Comparison of ENCODE assay signal across 1 cellular context in the genomic region with DNA sequence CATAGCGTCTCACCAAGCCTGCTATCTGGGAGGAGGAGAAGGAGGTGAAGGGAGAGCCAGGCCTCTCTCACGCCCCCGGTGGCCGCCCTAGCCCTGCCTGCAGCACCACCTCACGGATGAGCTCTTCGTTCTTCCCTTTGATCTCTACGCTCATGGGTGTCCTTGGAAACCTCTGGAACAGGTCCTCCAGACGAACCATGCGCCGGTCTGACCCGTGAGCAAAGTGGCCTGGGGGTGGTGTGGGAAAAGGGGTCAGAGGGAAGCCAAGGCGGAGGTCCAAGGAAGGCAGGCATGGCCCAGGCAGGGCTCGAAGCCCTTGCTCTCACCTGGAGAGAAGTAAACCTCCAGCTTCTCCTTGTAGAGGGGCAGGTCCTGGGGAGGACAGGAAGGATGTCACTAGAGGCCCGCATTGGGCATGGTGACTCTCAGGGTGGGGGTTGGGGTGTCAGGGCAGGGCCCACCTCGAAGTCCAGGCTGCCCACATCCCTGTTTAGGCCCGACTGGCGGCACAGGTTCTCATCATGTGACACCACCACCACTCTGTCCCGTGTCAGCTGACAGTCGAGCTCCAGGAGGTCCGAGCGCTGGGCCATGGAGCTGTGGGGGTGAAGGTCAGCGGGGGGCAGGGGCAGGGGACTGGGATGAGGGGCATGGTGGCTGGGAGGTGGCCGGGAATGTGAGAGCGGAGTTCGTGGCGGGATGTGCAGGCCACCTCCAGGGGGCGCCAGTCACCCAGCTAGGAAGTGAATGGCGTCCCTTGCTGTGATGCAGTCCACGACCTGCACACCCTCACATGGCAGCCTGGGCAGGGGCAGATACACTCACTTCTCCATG.
TF ChIP-seq lines count a peak whose summit lies in the region.

No MANE protein-coding gene starts in this region.

TF ChIP-seq in HepG2, 621 proteins besides CTCF, POLR2A, EP300 and RAD21 (continued from another document and continues in another):
- TF ChIP-seq ZBTB34 (CRISPR knock-in tag; IDR thresholded peaks at IDR 0.05) (0 out of 2 replicates have a peak, but pooled peaks have one; percentile 11), ZBTB40 (IDR thresholded peaks at IDR 0.05) (no peak), ZBTB40 (CRISPR knock-in tag; IDR thresholded peaks at IDR 0.05) (peak; percentile 49; the same call in 1 of the 2 replicates), SIX1 (CRISPR knock-in tag; IDR thresholded peaks at IDR 0.05; ENCODE audit: borderline replicate concordance) (no peak), CBX1 (IDR thresholded peaks at IDR 0.05; ENCODE audit: low read depth) (peak; percentile 38), ELF1 (CRISPR knock-in tag; IDR thresholded peaks at IDR 0.05) (peak; percentile 48; the same call in 1 of the 2 replicates), NFKB2 (CRISPR knock-in tag; IDR thresholded peaks at IDR 0.05; ENCODE audit: borderline replicate concordance) (no peak), MBNL3 (CRISPR knock-in tag; conservative IDR thresholded peaks at IDR 0.05) (no peak), THAP11 (CRISPR knock-in tag; IDR thresholded peaks at IDR 0.05) (peak; percentile 60; the same call in 1 of the 2 replicates), ZNF589 (CRISPR knock-in tag; conservative IDR thresholded peaks at IDR 0.05) (0 out of 2 replicates have a peak, but pooled peaks have one; percentile 49), ZNF101 (CRISPR knock-in tag; IDR thresholded peaks at IDR 0.05; ENCODE audit: borderline replicate concordance, low read depth) (0 out of 2 replicates have a peak, but pooled peaks have one; percentile 5), GRHL1 (CRISPR knock-in tag; conservative IDR thresholded peaks at IDR 0.05) (no peak), ZNF570 (CRISPR knock-in tag; IDR thresholded peaks at IDR 0.05; ENCODE audit: borderline replicate concordance) (peak; percentile 84; the same call in 1 of the 2 replicates), NFIB (CRISPR knock-in tag; IDR thresholded peaks at IDR 0.05; ENCODE audit: borderline replicate concordance) (no peak), FOXC1 (CRISPR knock-in tag; IDR thresholded peaks at IDR 0.05; ENCODE audit: borderline replicate concordance) (peak; percentile 91; the same call in 1 of the 2 replicates), HOXA7 (CRISPR knock-in tag; IDR thresholded peaks at IDR 0.05) (no peak), ZKSCAN1 (IDR thresholded peaks at IDR 0.05; ENCODE audit: low read length) (no peak), ZNF207 (IDR thresholded peaks at IDR 0.05; ENCODE audit: borderline replicate concordance) (no peak), BRCA1 (CRISPR knock-in tag; IDR thresholded peaks at IDR 0.05) (no peak), ZKSCAN8 (CRISPR knock-in tag; IDR thresholded peaks at IDR 0.05; ENCODE audit: borderline replicate concordance) (no peak; the same call in 1 of the 2 replicates), ZNF180 (CRISPR knock-in tag; IDR thresholded peaks at IDR 0.05; ENCODE audit: borderline replicate concordance, low read depth) (no peak), HMGA1 (CRISPR knock-in tag; conservative IDR thresholded peaks at IDR 0.05) (no peak), HMG20A (CRISPR knock-in tag; IDR thresholded peaks at IDR 0.05; ENCODE audit: borderline replicate concordance) (0 out of 2 replicates have a peak, but pooled peaks have one; percentile 9), ZNF510 (CRISPR knock-in tag; IDR thresholded peaks at IDR 0.05; ENCODE audit: low read depth) (peak; percentile 56; the same call in 1 of the 2 replicates), KDM1A (CRISPR knock-in tag; IDR thresholded peaks at IDR 0.05) (peak; percentile 96), E2F5 (CRISPR knock-in tag; conservative IDR thresholded peaks at IDR 0.05) (no peak; the same call in 1 of the 2 replicates), ZC3H4 (CRISPR knock-in tag; IDR thresholded peaks at IDR 0.05; ENCODE audit: borderline replicate concordance) (0 out of 2 replicates have a peak, but pooled peaks have one; percentile 53), PHF5A (CRISPR knock-in tag; IDR thresholded peaks at IDR 0.05; ENCODE audit: low read depth, unreplicated experiment) (no peak)
- TF ChIP-seq, protein P1, sequence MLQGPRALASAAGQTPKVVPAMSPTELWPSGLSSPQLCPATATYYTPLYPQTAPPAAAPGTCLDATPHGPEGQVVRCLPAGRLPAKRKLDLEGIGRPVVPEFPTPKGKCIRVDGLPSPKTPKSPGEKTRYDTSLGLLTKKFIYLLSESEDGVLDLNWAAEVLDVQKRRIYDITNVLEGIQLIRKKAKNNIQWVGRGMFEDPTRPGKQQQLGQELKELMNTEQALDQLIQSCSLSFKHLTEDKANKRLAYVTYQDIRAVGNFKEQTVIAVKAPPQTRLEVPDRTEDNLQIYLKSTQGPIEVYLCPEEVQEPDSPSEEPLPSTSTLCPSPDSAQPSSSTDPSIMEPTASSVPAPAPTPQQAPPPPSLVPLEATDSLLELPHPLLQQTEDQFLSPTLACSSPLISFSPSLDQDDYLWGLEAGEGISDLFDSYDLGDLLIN (CRISPR knock-in tag; IDR thresholded peaks at IDR 0.05; ENCODE audit: borderline replicate concordance): peak; percentile 23; the same call in 1 of the 2 replicates
- TF ChIP-seq, protein P2, sequence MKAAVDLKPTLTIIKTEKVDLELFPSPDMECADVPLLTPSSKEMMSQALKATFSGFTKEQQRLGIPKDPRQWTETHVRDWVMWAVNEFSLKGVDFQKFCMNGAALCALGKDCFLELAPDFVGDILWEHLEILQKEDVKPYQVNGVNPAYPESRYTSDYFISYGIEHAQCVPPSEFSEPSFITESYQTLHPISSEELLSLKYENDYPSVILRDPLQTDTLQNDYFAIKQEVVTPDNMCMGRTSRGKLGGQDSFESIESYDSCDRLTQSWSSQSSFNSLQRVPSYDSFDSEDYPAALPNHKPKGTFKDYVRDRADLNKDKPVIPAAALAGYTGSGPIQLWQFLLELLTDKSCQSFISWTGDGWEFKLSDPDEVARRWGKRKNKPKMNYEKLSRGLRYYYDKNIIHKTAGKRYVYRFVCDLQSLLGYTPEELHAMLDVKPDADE (CRISPR knock-in tag; IDR thresholded peaks at IDR 0.05): no peak; the same call in 1 of the 2 replicates
- TF ChIP-seq, protein P3, sequence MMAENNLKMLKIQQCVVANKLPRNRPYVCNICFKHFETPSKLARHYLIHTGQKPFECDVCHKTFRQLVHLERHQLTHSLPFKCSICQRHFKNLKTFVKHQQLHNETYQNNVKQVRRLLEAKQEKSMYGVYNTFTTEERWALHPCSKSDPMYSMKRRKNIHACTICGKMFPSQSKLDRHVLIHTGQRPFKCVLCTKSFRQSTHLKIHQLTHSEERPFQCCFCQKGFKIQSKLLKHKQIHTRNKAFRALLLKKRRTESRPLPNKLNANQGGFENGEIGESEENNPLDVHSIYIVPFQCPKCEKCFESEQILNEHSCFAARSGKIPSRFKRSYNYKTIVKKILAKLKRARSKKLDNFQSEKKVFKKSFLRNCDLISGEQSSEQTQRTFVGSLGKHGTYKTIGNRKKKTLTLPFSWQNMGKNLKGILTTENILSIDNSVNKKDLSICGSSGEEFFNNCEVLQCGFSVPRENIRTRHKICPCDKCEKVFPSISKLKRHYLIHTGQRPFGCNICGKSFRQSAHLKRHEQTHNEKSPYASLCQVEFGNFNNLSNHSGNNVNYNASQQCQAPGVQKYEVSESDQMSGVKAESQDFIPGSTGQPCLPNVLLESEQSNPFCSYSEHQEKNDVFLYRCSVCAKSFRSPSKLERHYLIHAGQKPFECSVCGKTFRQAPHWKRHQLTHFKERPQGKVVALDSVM (CRISPR knock-in tag; IDR thresholded peaks at IDR 0.05): peak; percentile 74
- TF ChIP-seq, protein P4, sequence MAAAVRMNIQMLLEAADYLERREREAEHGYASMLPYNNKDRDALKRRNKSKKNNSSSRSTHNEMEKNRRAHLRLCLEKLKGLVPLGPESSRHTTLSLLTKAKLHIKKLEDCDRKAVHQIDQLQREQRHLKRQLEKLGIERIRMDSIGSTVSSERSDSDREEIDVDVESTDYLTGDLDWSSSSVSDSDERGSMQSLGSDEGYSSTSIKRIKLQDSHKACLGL (CRISPR knock-in tag; IDR thresholded peaks at IDR 0.05): peak; percentile 18; the same call in 1 of the 2 replicates
- TF ChIP-seq, protein P5, sequence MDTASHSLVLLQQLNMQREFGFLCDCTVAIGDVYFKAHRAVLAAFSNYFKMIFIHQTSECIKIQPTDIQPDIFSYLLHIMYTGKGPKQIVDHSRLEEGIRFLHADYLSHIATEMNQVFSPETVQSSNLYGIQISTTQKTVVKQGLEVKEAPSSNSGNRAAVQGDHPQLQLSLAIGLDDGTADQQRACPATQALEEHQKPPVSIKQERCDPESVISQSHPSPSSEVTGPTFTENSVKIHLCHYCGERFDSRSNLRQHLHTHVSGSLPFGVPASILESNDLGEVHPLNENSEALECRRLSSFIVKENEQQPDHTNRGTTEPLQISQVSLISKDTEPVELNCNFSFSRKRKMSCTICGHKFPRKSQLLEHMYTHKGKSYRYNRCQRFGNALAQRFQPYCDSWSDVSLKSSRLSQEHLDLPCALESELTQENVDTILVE (CRISPR knock-in tag; IDR thresholded peaks at IDR 0.05): no peak
